In the genomic region with DNA sequence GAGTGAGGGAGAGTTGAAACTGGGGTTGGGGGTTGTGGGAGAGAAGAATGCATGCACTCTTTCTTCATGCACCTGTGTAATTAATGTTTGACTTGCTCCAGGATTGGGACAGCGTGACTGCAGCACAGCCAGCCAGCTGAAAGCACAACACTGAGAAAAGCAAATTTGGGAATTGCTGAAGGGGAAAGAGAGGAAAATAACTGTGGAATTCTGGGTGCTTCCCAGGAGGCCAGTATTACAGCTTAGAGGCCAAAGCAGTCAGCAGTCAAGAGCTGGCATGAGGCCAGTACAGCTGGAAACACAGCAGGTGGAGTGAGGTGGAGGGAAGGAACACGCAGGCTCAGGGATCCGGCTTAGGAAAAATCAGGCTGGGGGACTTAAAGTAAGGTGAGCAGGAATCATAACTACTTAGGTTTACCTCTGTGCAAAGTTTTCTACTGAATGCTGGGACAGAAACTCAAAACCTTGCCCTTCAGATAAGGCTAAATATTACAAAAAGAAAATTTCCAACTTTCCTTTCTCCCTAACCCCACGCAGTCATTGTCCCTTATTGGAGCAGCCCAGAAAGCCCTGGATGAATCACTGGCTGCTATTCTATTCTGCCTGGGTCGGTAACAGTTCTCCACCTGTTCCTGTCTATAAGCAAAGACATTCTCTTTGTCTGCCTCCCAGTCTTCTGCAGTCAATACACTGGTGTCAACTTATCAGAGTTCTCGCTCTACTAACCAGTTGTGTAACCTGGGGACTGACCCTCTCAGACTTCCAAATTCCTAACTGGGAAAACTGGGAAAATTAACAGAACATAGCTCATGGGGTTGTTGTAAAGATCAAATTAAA, we compare ENCODE assay signal across 14 cellular contexts.
DNase-seq lines count a peak whose midpoint lies in the region; ATAC-seq and TF ChIP-seq lines count a peak whose summit lies in the region.
"Had no signal": no experiment of that assay in that cellular context is flagged by ENCODE, and none has a peak within 500 bp of the region (broad histone marks: within the 10 kb centered on the region; RNA-seq: fewer than 3 reads in every experiment).

No MANE protein-coding gene starts in this region.

- peaks cover 6% of the 10 kb centered on the region for H3K36me3 Mint-ChIP-seq in Calu3 (ENCODE audit: insufficient read depth, unreplicated experiment)
- H3K36me3 Mint-ChIP-seq in T-cell, result no peaks in the 10 kb centered on the region
- H3K36me3 Mint-ChIP-seq: memory B cell had no signal

- H2BK15ac ChIP-seq in mesenchymal stem cell (ENCODE audit: low read depth, poor library complexity, severe bottlenecking), result no peak overlapping the region

- H3K4me1 Mint-ChIP-seq in Calu3 (ENCODE audit: low read depth, unreplicated experiment) (peaks cover 50% of the 10 kb centered on the region), T-cell (no peaks in the 10 kb centered on the region)
- H3K4me1 Mint-ChIP-seq: B cell, memory B cell had no signal

- H2AFZ ChIP-seq in mesenchymal stem cell (ENCODE audit: low read depth, low read length), result no peak overlapping the region
- H2AFZ ChIP-seq: GM23248 had no signal

- H3K14ac ChIP-seq in mesenchymal stem cell (ENCODE audit: low read length in 2 of 2), result no peak overlapping the region

- H2AK5ac ChIP-seq in mesenchymal stem cell (ENCODE audit: low read length, severe bottlenecking), result no peak overlapping the region

- intact Hi-C loops in Calu3 (cut with micrococcal nuclease; ENCODE audit: unreplicated experiment), result no loop called here

- H3K9me3 ChIP-seq in mesenchymal stem cell (ENCODE audit: control insufficient read depth, low read length), result no peaks in the 10 kb centered on the region
- H3K9me3 ChIP-seq: suprapubic skin had no signal

- H3K9ac ChIP-seq in mesenchymal stem cell (ENCODE audit: low read length), result no peak overlapping the region
- H3K9ac ChIP-seq: GM23248 had no signal

- H3K27ac Mint-ChIP-seq in Calu3 (ENCODE audit: unreplicated experiment) (peak overlapping the region; percentile 6), T-cell (no peak overlapping the region)
- H3K27ac Mint-ChIP-seq: B cell, memory B cell had no signal

- no peak for TF ChIP-seq CTCF in Calu3 (IDR thresholded peaks at IDR 0.05; ENCODE audit: unreplicated experiment)

- H3K36me3 ChIP-seq in mesenchymal stem cell (ENCODE audit: control insufficient read depth in 1 of 2, insufficient read depth in 2 of 2, low read depth in 1 of 2, low read length in 2 of 2) (no peaks in the 10 kb centered on the region), H7 (replicated peaks; ENCODE audit: control insufficient read depth, insufficient read depth, low read length) (no peaks in the 10 kb centered on the region)
- H3K36me3 ChIP-seq: suprapubic skin had no signal

- POLR2A ChIA-PET in T-cell (lab: Charles Lee), result no interaction called here

- H3K4me3 ChIP-seq in mesenchymal stem cell (ENCODE audit: insufficient read depth in 1 of 2, low read depth in 1 of 2, low read length in 2 of 2) (no peak overlapping the region), H7 (ENCODE audit: insufficient read depth, low read depth, low read length) (no peak overlapping the region)
- H3K4me3 ChIP-seq: GM12878, GM23248, suprapubic skin had no signal

- no peak overlapping the region for H4K8ac ChIP-seq in mesenchymal stem cell (ENCODE audit: low read length)

- no peak overlapping the region for H3K18ac ChIP-seq in mesenchymal stem cell (ENCODE audit: low read depth in 1 of 2, low read length in 2 of 2)

- no peak overlapping the region for H3K23ac ChIP-seq in mesenchymal stem cell (ENCODE audit: low read length in 2 of 2)

- H3K27ac ChIP-seq in mesenchymal stem cell (ENCODE audit: low read length, poor library complexity, severe bottlenecking), result peak overlapping the region; percentile 48
- H3K27ac ChIP-seq: GM23248, suprapubic skin had no signal

- H3K79me1 ChIP-seq in mesenchymal stem cell (replicated peaks; ENCODE audit: low read length, poor library complexity, severe bottlenecking), result peaks cover 10% of the 10 kb centered on the region

- H3K4ac ChIP-seq in mesenchymal stem cell (ENCODE audit: low read depth in 1 of 2, low read length in 2 of 2), result no peak overlapping the region

- H3K9me3 Mint-ChIP-seq in Calu3 (ENCODE audit: low read depth, unreplicated experiment) (no peaks in the 10 kb centered on the region), T-cell (peaks cover 0 to 2% (median 0%) of the 10 kb centered on the region in 3 donors)

- H3K4me3 Mint-ChIP-seq in Calu3 (ENCODE audit: low read depth, unreplicated experiment), result peak overlapping the region; percentile 13
- no peak overlapping the region for H3K4me3 Mint-ChIP-seq in T-cell
- H3K4me3 Mint-ChIP-seq: B cell, memory B cell had no signal

- H3K27me3 Mint-ChIP-seq in Calu3 (ENCODE audit: unreplicated experiment), result no peaks in the 10 kb centered on the region
- no peaks in the 10 kb centered on the region for H3K27me3 Mint-ChIP-seq in T-cell
- H3K27me3 Mint-ChIP-seq: B cell, memory B cell had no signal

- no peak overlapping the region for H2BK5ac ChIP-seq in mesenchymal stem cell (ENCODE audit: low read depth, low read length, poor library complexity, severe bottlenecking)

- BruUV-seq in Calu3 (replicated peaks; lab: Mats Ljungman, UMichigan), result no TSS peak

- no peak overlapping the region for H2BK12ac ChIP-seq in mesenchymal stem cell (ENCODE audit: low read length in 2 of 2)

- WGBS in mesenchymal stem cell, result 82% methylated on average over 5 of the region's 6 CpGs

- peaks cover 12% of the 10 kb centered on the region for H3K4me1 ChIP-seq in mesenchymal stem cell (ENCODE audit: control insufficient read depth, insufficient read depth, low read depth, low read length)

- ATAC-seq in GM21515 (IDR thresholded peaks at IDR 0.05; ENCODE audit: unreplicated experiment), result no peak
- ATAC-seq in T-cell (replicated peaks in 1 of 4), result no peak
- ATAC-seq: GM12878 had no signal

- H3K4me2 ChIP-seq in mesenchymal stem cell (ENCODE audit: low read length, poor library complexity, severe bottlenecking), result peak overlapping the region; percentile 35

- no peak overlapping the region for H2BK120ac ChIP-seq in mesenchymal stem cell (ENCODE audit: low read depth, low read length)

- H3K27me3 ChIP-seq in mesenchymal stem cell (ENCODE audit: control insufficient read depth in 1 of 2, insufficient read depth in 1 of 2, low read length in 2 of 2) (no peaks in the 10 kb centered on the region), H7 (ENCODE audit: control insufficient read depth, insufficient read depth, low read length) (no peaks in the 10 kb centered on the region)
- H3K27me3 ChIP-seq: suprapubic skin had no signal

- CTCF ChIA-PET in Calu3 (lab: Charles Lee), result no interaction called here
- CTCF ChIA-PET in T-cell (lab: Charles Lee), result no interaction called here

- DNase-seq in Calu3 (peak; percentile 50), NCI-H2081 treated with DMSO at 0.1 percent for 48 hours (lab: John Stamatoyannopoulos, UW) (peak; percentile 53), cerebellar cortex (ENCODE audit: low spot score) (peak; percentile 37), mesenchymal stem cell (no peak), HUDEP-2 (lab: John Stamatoyannopoulos, UW; ENCODE audit: unreplicated experiment in 76 of 76) (no peak), H7 (no peak), T-cell (no peak)
- DNase-seq: activated naive CD4-positive, alpha-beta T cell; GM23248 had no signal

- no peak overlapping the region for H4K91ac ChIP-seq in mesenchymal stem cell (ENCODE audit: low read length)

Comparison
In these comparisons a context has a peak if more than half of its experiments do, and no peak if none do; other contexts are left out.
1. DNase-seq: peak in Calu3 (single experiment), NCI-H2081 treated with DMSO at 0.1 percent for 48 hours (single experiment) and cerebellar cortex (single experiment); none in mesenchymal stem cell (single experiment), HUDEP-2 (0 of 76), H7 (single experiment) and T-cell (0 of 34).